In the genomic region with DNA sequence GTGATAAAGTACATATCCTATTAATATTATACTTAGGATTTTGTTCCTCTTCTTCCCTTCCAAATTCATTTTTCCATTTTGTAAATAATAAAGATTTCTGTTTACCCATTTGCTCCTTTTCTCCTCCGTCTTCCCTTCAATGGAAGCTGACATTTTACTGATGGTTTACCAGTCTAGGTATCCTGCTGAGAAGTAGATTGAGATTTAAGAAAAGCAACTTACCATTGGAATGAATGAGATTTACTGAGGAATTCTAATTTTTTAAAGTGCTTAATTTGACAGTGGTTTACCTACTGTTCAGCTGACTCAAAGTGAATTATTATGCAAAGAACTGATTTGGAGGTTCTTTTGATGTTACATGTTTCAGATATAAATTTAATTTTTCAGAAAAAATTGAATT, we compare ENCODE assay signal across 13 cellular contexts. TPM values are rescaled to one million over a fixed set of nuclear protein-coding genes. Genes with fewer than 3 reads are reported as not detected.
DNase-seq lines count a peak whose midpoint lies in the region; ATAC-seq and TF ChIP-seq lines count a peak whose summit lies in the region.
"Had no signal": no experiment of that assay in that cellular context is flagged by ENCODE, and none has a peak within 500 bp of the region (broad histone marks: within the 10 kb centered on the region; RNA-seq: fewer than 3 reads in every experiment).

No MANE protein-coding gene starts in this region.

- H3K4me2 ChIP-seq in OCI-LY3 (ENCODE audit: low read length) (peak overlapping the region; percentile 76), skeletal muscle satellite cell (ENCODE audit: low read length) (peak overlapping the region; percentile 99)

- no peak for DNase-seq in activated T-cell treated with anti-CD3 and anti-CD28 coated beads, Interleukin-2, amount 50 U/mL, for 24 hours
- no peak for DNase-seq in activated T-cell treated with anti-CD3 and anti-CD28 coated beads, Interleukin-2, amount 50 U/mL, for 48 hours
- no peak for DNase-seq in esophagus muscularis mucosa (ENCODE audit: extremely low spot score)
- no peak for DNase-seq in NCI-H446 (lab: John Stamatoyannopoulos, UW)
- DNase-seq: ACHN; activated CD4-positive, alpha-beta memory T cell treated with anti-CD3 and anti-CD28 coated beads, Interleukin-2, amount 10 ng/mL, durations not matched to agents 7 days and 5 days; NCI-H2171 treated with DMSO at 0.1 percent for 48 hours; right cardiac atrium had no signal

- H3K4me1 ChIP-seq in OCI-LY3 (ENCODE audit: low read length) (peaks cover 23% of the 10 kb centered on the region), esophagus muscularis mucosa (peaks cover 21 to 43% (median 32%) of the 10 kb centered on the region in 4 donors), skeletal muscle satellite cell (ENCODE audit: control insufficient read depth, insufficient read depth, low read length) (peaks cover 25% of the 10 kb centered on the region)

- no peak overlapping the region for H2AFZ ChIP-seq in OCI-LY3 (ENCODE audit: low read depth, low read length)

- no peaks in the 10 kb centered on the region for H3K9me3 Mint-ChIP-seq in activated T-cell treated with anti-CD3 and anti-CD28 coated beads, Interleukin-2, amount 50 U/mL, for 24 hours
- H3K9me3 Mint-ChIP-seq: activated CD4-positive, alpha-beta memory T cell treated with anti-CD3 and anti-CD28 coated beads, Interleukin-2, amount 10 ng/mL, durations not matched to agents 7 days and 5 days had no signal

- intact Hi-C loops in esophagus muscularis mucosa (cut with DNase I), result loop anchor here (2.0 kb wide), 1 partner anchor 19 kb away; a partner anchor contains a TSS

- H3K4me3 ChIP-seq in OCI-LY3 (ENCODE audit: low read length), result peak overlapping the region; percentile 79; the same call in 1 of the 2 replicates
- peak overlapping the region in 3 of 4 donors; percentile 79 to 87 (median 84) for H3K4me3 ChIP-seq in esophagus muscularis mucosa
- peak overlapping the region; percentile 98 for H3K4me3 ChIP-seq in skeletal muscle satellite cell (ENCODE audit: low read length)

- H3K27ac ChIP-seq in OCI-LY3 (ENCODE audit: low read length) (no peak overlapping the region), esophagus muscularis mucosa (replicated peaks in 1 of 4) (no peak overlapping the region)

- ATAC-seq in GM19351 (IDR thresholded peaks at IDR 0.05; ENCODE audit: unreplicated experiment) (no peak), HG02610 (IDR thresholded peaks at IDR 0.05; ENCODE audit: unreplicated experiment) (no peak)
- ATAC-seq: esophagus mucosa, right cardiac atrium had no signal

- TF ChIP-seq POLR2A in esophagus muscularis mucosa (IDR thresholded peaks at IDR 0.05; ENCODE audit: low read depth), result no peak

- WGBS in esophagus muscularis mucosa, result 58% methylated on average over 1 of the region's 1 CpG

- H3K27ac Mint-ChIP-seq in activated T-cell treated with anti-CD3 and anti-CD28 coated beads, Interleukin-2, amount 50 U/mL, for 24 hours, result no peak overlapping the region
- H3K27ac Mint-ChIP-seq: activated CD4-positive, alpha-beta memory T cell treated with anti-CD3 and anti-CD28 coated beads, Interleukin-2, amount 10 ng/mL, durations not matched to agents 7 days and 5 days had no signal

- H3K79me2 ChIP-seq in OCI-LY3 (ENCODE audit: low read length), result peaks cover 48% of the 10 kb centered on the region

- H3K27me3 Mint-ChIP-seq in activated T-cell treated with anti-CD3 and anti-CD28 coated beads, Interleukin-2, amount 50 U/mL, for 24 hours, result no peaks in the 10 kb centered on the region
- H3K27me3 Mint-ChIP-seq: activated CD4-positive, alpha-beta memory T cell treated with anti-CD3 and anti-CD28 coated beads, Interleukin-2, amount 10 ng/mL, durations not matched to agents 7 days and 5 days had no signal

- H4K20me1 ChIP-seq in OCI-LY3 (ENCODE audit: insufficient read depth, low read length), result peaks cover 7% of the 10 kb centered on the region

- H3K36me3 ChIP-seq in OCI-LY3 (replicated peaks; ENCODE audit: low read depth, low read length) (peaks cover 2% of the 10 kb centered on the region), esophagus muscularis mucosa (peaks cover 0 to 19% (median 3%) of the 10 kb centered on the region in 4 donors), skeletal muscle satellite cell (ENCODE audit: insufficient read depth, low read length) (peaks cover 14% of the 10 kb centered on the region)

- peak overlapping the region; percentile 95 for H3K4me3 Mint-ChIP-seq in activated T-cell treated with anti-CD3 and anti-CD28 coated beads, Interleukin-2, amount 50 U/mL, for 24 hours

- H3K27me3 ChIP-seq in OCI-LY3 (ENCODE audit: low read depth, low read length) (no peaks in the 10 kb centered on the region), esophagus muscularis mucosa (no peaks in the 10 kb centered on the region), skeletal muscle satellite cell (ENCODE audit: control insufficient read depth, insufficient read depth, low read length) (no peaks in the 10 kb centered on the region)

- H3K9ac ChIP-seq in OCI-LY3 (ENCODE audit: low read length), result no peak overlapping the region
- peak overlapping the region; percentile 90 for H3K9ac ChIP-seq in skeletal muscle satellite cell (ENCODE audit: low read depth, low read length)

- H3K4me1 Mint-ChIP-seq in activated T-cell treated with anti-CD3 and anti-CD28 coated beads, Interleukin-2, amount 50 U/mL, for 24 hours (ENCODE audit: low read depth), result peaks cover 26% of the 10 kb centered on the region

- TF ChIP-seq EP300 in esophagus muscularis mucosa (IDR thresholded peaks at IDR 0.05), result no peak

- peaks cover 48% of the 10 kb centered on the region for H3K36me3 Mint-ChIP-seq in activated T-cell treated with anti-CD3 and anti-CD28 coated beads, Interleukin-2, amount 50 U/mL, for 24 hours (ENCODE audit: low read depth)

- TF ChIP-seq CTCF in OCI-LY3 (IDR thresholded peaks at IDR 0.05; ENCODE audit: low read depth, low read length), result no peak
- no peak for TF ChIP-seq CTCF in esophagus muscularis mucosa (IDR thresholded peaks at IDR 0.05)

- no peaks in the 10 kb centered on the region for H3K9me3 ChIP-seq in OCI-LY3 (ENCODE audit: insufficient read depth, low read length)
- no peaks in the 10 kb centered on the region for H3K9me3 ChIP-seq in esophagus muscularis mucosa
- H3K9me3 ChIP-seq in skeletal muscle satellite cell (replicated peaks; ENCODE audit: low read length), result no peaks in the 10 kb centered on the region

RNA-seq across cellular contexts. Expression of a gene that starts 2.4 kb away (rescaled TPM):
- total RNA-seq in esophagus muscularis mucosa, result 1 to 10 TPM; 3.8 to 8.1 (median 5.7) TPM
- 1.7 and 3.8 TPM in 2 replicates for total RNA-seq in skeletal muscle satellite cell (2012; rRNA removed)

RNA-seq across cellular contexts. Expression of a gene that starts 19.2 kb away (rescaled TPM):
- 10 to 100 TPM in 3 of 4 donors, 1 to 10 TPM in 1; 7.8 to 11.9 (median 10.6) TPM for total RNA-seq in esophagus muscularis mucosa
- total RNA-seq in skeletal muscle satellite cell (2012; rRNA removed), result 2.8 and 3.5 TPM in 2 replicates
